In the genomic region with DNA sequence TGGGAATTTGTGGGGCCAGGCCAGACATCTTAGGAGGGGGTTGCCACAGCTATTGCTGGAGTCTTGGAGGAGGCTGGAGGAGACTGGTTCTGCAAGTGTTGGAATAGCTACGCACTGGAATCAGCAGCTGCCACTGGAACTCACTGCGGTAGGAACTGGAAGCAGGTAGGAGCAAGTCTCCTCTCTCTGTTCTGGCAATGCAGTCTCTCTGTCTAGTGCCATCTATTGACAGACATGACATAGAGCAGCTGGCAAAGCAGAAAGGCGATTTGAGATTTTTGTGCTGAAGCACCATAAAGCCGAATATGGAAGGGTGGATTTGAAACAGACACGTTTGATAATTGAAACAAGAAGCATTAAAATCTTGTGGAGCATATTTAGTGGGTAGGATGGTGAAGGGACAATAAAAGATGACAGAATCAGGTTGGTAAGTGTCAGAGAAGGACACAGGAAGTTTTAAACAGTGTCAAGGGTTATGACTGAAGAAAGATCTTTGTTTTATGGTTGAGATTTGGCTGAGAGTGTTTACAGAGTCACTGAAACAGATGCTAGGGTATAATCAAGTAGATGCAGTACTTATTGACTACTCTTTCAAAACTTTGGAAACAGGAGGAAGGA, we compare ENCODE assay signal across 7 cellular contexts. TPM values are rescaled to one million over a fixed set of nuclear protein-coding genes. Genes with fewer than 3 reads are reported as not detected.
A peak's percentile ranks its signal among the peaks of the same experiment; 100 is the strongest.
DNase-seq lines count a peak whose midpoint lies in the region; ATAC-seq, FAIRE-seq and TF ChIP-seq lines count a peak whose summit lies in the region.

No MANE protein-coding gene starts in this region.

- FAIRE-seq in RCC 7860 (lab: Jason Lieb, UNC) (no peak), H1 (lab: Jason Lieb, UNC) (peak; percentile 97)

- TF ChIP-seq CTCF in H1 (IDR thresholded peaks at IDR 0.05; ENCODE audit: control extremely low read depth in 1 of 3, insufficient read depth in 1 of 3, low read depth in 1 of 3, low read length in 3 of 3) = peak; percentile 28 to 85 (median 74)

- peaks cover 6% of the 10 kb centered on the region for H3K4me1 Mint-ChIP-seq in stimulated activated effector memory CD8-positive, alpha-beta T cell treated with anti-CD3 and anti-CD28 coated beads, Interleukin-12 subunit alpha, Interleukin-12 subunit beta, amount 100 ng/mL, for 72 hours

- no peaks in the 10 kb centered on the region for H3K36me3 Mint-ChIP-seq in stimulated activated effector memory CD8-positive, alpha-beta T cell treated with anti-CD3 and anti-CD28 coated beads, Interleukin-12 subunit alpha, Interleukin-12 subunit beta, amount 100 ng/mL, for 72 hours

- H3K36me3 ChIP-seq in H1 (ENCODE audit: control insufficient read depth in 2 of 4, insufficient read depth in 4 of 4, low read length in 3 of 4) = no peaks in the 10 kb centered on the region
- H3K36me3 ChIP-seq in mesenchymal stem cell (ENCODE audit: control insufficient read depth in 1 of 2, insufficient read depth in 2 of 2, low read depth in 1 of 2, low read length in 2 of 2) = no peaks in the 10 kb centered on the region

- H2AFZ ChIP-seq in H1 (ENCODE audit: low read length) (peak overlapping the region; percentile 88; the same call in 1 of the 2 replicates), mesenchymal stem cell (ENCODE audit: low read depth, low read length) (no peak overlapping the region)

- in situ Hi-C loops in G401 (cut with HindIII; ENCODE audit: low sequenced_read_pairs) = no loop called here

- CTCF ChIA-PET in H1 (lab: Charles Lee; ENCODE audit: partially characterized antibody) = interaction anchor here (0.6 to 2.8 kb wide), 37 partner anchors 8 to 150 kb away, joined by 3 to 15 read pairs (median 4); no protein-coding TSS in a partner anchor

- no peaks in the 10 kb centered on the region for H3K79me2 ChIP-seq in H1 (ENCODE audit: control insufficient read depth in 1 of 2, insufficient read depth in 2 of 2, low read length in 2 of 2)

- peak; percentile 65 to 76 for TF ChIP-seq RAD21 in H1 (IDR thresholded peaks at IDR 0.05 in 1 of 2, conservative IDR thresholded peaks at IDR 0.05 in 1 of 2; ENCODE audit: low read depth in 2 of 2, low read length in 2 of 2)

- H3K4me2 ChIP-seq in H1 (ENCODE audit: insufficient read depth in 1 of 2, low read depth in 2 of 2, low read length in 2 of 2) = 0 out of 4 replicates have a peak overlapping the region, but pooled peaks of 1 of the 2 experiments have one; percentile 12
- no peak overlapping the region for H3K4me2 ChIP-seq in mesenchymal stem cell (ENCODE audit: low read length, poor library complexity, severe bottlenecking)

- H3K23ac ChIP-seq in H1 (ENCODE audit: insufficient read length) (no peak overlapping the region), mesenchymal stem cell (ENCODE audit: low read length in 2 of 2) (no peak overlapping the region)

- no peaks in the 10 kb centered on the region for H3K23me2 ChIP-seq in H1 (ENCODE audit: low read depth, low read length)

- peak; percentile 84 for ATAC-seq in GM21576 (IDR thresholded peaks at IDR 0.05; ENCODE audit: unreplicated experiment)
- ATAC-seq in stimulated activated effector memory CD8-positive, alpha-beta T cell treated with anti-CD3 and anti-CD28 coated beads, Interleukin-12 subunit alpha, Interleukin-12 subunit beta, amount 100 ng/mL, for 72 hours = no peak

- no peak overlapping the region for H3K9ac ChIP-seq in H1 (replicated peaks in 1 of 4; ENCODE audit: extremely low read depth in 1 of 4, low read depth in 3 of 4, low read length in 3 of 4)
- peak overlapping the region; percentile 28 for H3K9ac ChIP-seq in mesenchymal stem cell (ENCODE audit: low read length)

- no peak overlapping the region for H2AK5ac ChIP-seq in H1 (ENCODE audit: low read depth, low read length)
- no peak overlapping the region for H2AK5ac ChIP-seq in mesenchymal stem cell (ENCODE audit: low read length, severe bottlenecking)

- no peak overlapping the region for H3K18ac ChIP-seq in H1 (ENCODE audit: extremely low read depth, low read length)
- no peak overlapping the region for H3K18ac ChIP-seq in mesenchymal stem cell (ENCODE audit: low read depth in 1 of 2, low read length in 2 of 2)

- H3K4me1 ChIP-seq in H1 (replicated peaks in 1 of 4; ENCODE audit: control insufficient read depth in 3 of 4, insufficient read depth in 4 of 4, low read length in 3 of 4) (peaks cover 0 to 9% (median 7%) of the 10 kb centered on the region in 4 experiments; a peak in 5 of 7 replicates), mesenchymal stem cell (ENCODE audit: control insufficient read depth, insufficient read depth, low read depth, low read length) (no peaks in the 10 kb centered on the region)

- H4K91ac ChIP-seq in H1 (replicated peaks; ENCODE audit: insufficient read length, low read length) (no peak overlapping the region), mesenchymal stem cell (ENCODE audit: low read length) (no peak overlapping the region)

- no peak for TF ChIP-seq POLR2A in H1 (IDR thresholded peaks at IDR 0.05; ENCODE audit: control extremely low read depth in 1 of 2, low read depth in 2 of 2, low read length in 2 of 2)

- no peak overlapping the region for H3K56ac ChIP-seq in H1 (replicated peaks; ENCODE audit: insufficient read length, low read depth, low read length)

- TF ChIP-seq EP300 in H1 (IDR thresholded peaks at IDR 0.05; ENCODE audit: borderline replicate concordance in 1 of 2, low read depth in 2 of 2, low read length in 2 of 2) = no peak

- no peak overlapping the region for H2BK15ac ChIP-seq in H1 (ENCODE audit: low read length)
- no peak overlapping the region for H2BK15ac ChIP-seq in mesenchymal stem cell (ENCODE audit: low read depth, poor library complexity, severe bottlenecking)

- H3K27ac ChIP-seq in H1 (ENCODE audit: low read depth, low read length) (no peak overlapping the region), mesenchymal stem cell (ENCODE audit: low read length, poor library complexity, severe bottlenecking) (no peak overlapping the region)

- no peak overlapping the region for H3K4ac ChIP-seq in H1 (replicated peaks; ENCODE audit: insufficient read length, low read depth, low read length)
- no peak overlapping the region for H3K4ac ChIP-seq in mesenchymal stem cell (ENCODE audit: low read depth in 1 of 2, low read length in 2 of 2)

- no peak overlapping the region for H4K5ac ChIP-seq in H1 (ENCODE audit: insufficient read length, low read depth, low read length)

- H3K27ac Mint-ChIP-seq in stimulated activated effector memory CD8-positive, alpha-beta T cell treated with anti-CD3 and anti-CD28 coated beads, Interleukin-12 subunit alpha, Interleukin-12 subunit beta, amount 100 ng/mL, for 72 hours = no peak overlapping the region

- DNase-seq in G401 (ENCODE audit: low spot score) = peak; percentile 76
- DNase-seq in LHCN-M2 (ENCODE audit: low read depth) = peak; percentile 79
- DNase-seq in RCC 7860 (ENCODE audit: low spot score) = peak; percentile 28
- no peak for DNase-seq in H1 (ENCODE audit: low read depth in 1 of 2, low spot score in 2 of 2)
- peak; percentile 60 for DNase-seq in mesenchymal stem cell
- no peak for DNase-seq in stimulated activated effector memory CD8-positive, alpha-beta T cell treated with anti-CD3 and anti-CD28 coated beads, Interleukin-12 subunit alpha, Interleukin-12 subunit beta, amount 100 ng/mL, for 72 hours (ENCODE audit: low spot score in 2 of 2)

- H4K20me1 ChIP-seq in H1 (replicated peaks in 1 of 2; ENCODE audit: control insufficient read depth in 1 of 2, insufficient read depth in 2 of 2, low read length in 2 of 2) = no peaks in the 10 kb centered on the region

- no peak overlapping the region for H3K4me3 Mint-ChIP-seq in stimulated activated effector memory CD8-positive, alpha-beta T cell treated with anti-CD3 and anti-CD28 coated beads, Interleukin-12 subunit alpha, Interleukin-12 subunit beta, amount 100 ng/mL, for 72 hours

- 44% methylated on average over 5 of the region's 5 CpGs; no CpG with 5 or more reads in 1 of the 2 experiments for WGBS in H1 (ENCODE audit: extremely low coverage in 1 of 2, insufficient coverage in 1 of 2, insufficient read length in 1 of 2, insufficient replicate concordance in 2 of 2, low coverage in 1 of 2, low lambda C conversion rate in 2 of 2, missing lambda C conversion rate in 1 of 2), 2 experiments
- WGBS in mesenchymal stem cell = 14% methylated on average over 5 of the region's 5 CpGs

- H3K27me3 ChIP-seq in H1 (replicated peaks in 1 of 4; ENCODE audit: control insufficient read depth in 3 of 4, extremely low read depth in 1 of 4, insufficient read depth in 3 of 4, low read length in 3 of 4) (no peaks in the 10 kb centered on the region), mesenchymal stem cell (ENCODE audit: control insufficient read depth in 1 of 2, insufficient read depth in 1 of 2, low read length in 2 of 2) (no peaks in the 10 kb centered on the region)

- H2BK12ac ChIP-seq in H1 (ENCODE audit: low read depth, low read length) = no peak overlapping the region
- H2BK12ac ChIP-seq in mesenchymal stem cell (ENCODE audit: low read length in 2 of 2) = no peak overlapping the region

- H3K14ac ChIP-seq in H1 (ENCODE audit: insufficient read length) (no peak overlapping the region), mesenchymal stem cell (ENCODE audit: low read length in 2 of 2) (no peak overlapping the region)

- no peak overlapping the region for H2BK5ac ChIP-seq in H1 (ENCODE audit: low read depth, low read length)
- no peak overlapping the region for H2BK5ac ChIP-seq in mesenchymal stem cell (ENCODE audit: low read depth, low read length, poor library complexity, severe bottlenecking)

- no peaks in the 10 kb centered on the region for H3K79me1 ChIP-seq in H1 (ENCODE audit: low read depth, low read length)
- H3K79me1 ChIP-seq in mesenchymal stem cell (replicated peaks; ENCODE audit: low read length, poor library complexity, severe bottlenecking) = no peaks in the 10 kb centered on the region

- POLR2A ChIA-PET in H1 (lab: Charles Lee; ENCODE audit: partially characterized antibody) = interaction anchor here (0.7 to 2.1 kb wide), 3 partner anchors 13 to 29 kb away, joined by 3 to 8 read pairs (median 4); a partner anchor contains a TSS

- no peak overlapping the region for H2BK20ac ChIP-seq in H1 (ENCODE audit: low read length)

- no peak overlapping the region for H4K8ac ChIP-seq in H1 (ENCODE audit: extremely low read depth, insufficient read depth, low read length)
- H4K8ac ChIP-seq in mesenchymal stem cell (ENCODE audit: low read length) = no peak overlapping the region

- H3K9me3 ChIP-seq in H1 (ENCODE audit: insufficient read depth in 2 of 2, low read depth in 1 of 2, low read length in 1 of 2) (no peaks in the 10 kb centered on the region), mesenchymal stem cell (ENCODE audit: control insufficient read depth, low read length) (no peaks in the 10 kb centered on the region)

- no peak overlapping the region for H2BK120ac ChIP-seq in H1 (replicated peaks; ENCODE audit: low read depth, low read length)
- no peak overlapping the region for H2BK120ac ChIP-seq in mesenchymal stem cell (ENCODE audit: low read depth, low read length)

- no peaks in the 10 kb centered on the region for H3K9me3 Mint-ChIP-seq in stimulated activated effector memory CD8-positive, alpha-beta T cell treated with anti-CD3 and anti-CD28 coated beads, Interleukin-12 subunit alpha, Interleukin-12 subunit beta, amount 100 ng/mL, for 72 hours

- H3K4me3 ChIP-seq in H1 (ENCODE audit: extremely low read depth in 1 of 4, insufficient read depth in 2 of 4, low read depth in 3 of 4, low read length in 4 of 4) (no peak overlapping the region), mesenchymal stem cell (ENCODE audit: insufficient read depth in 1 of 2, low read depth in 1 of 2, low read length in 2 of 2) (no peak overlapping the region)

RNA-seq across cellular contexts. Expression of a gene that starts 23.5 kb away (rescaled TPM):
- total RNA-seq in G401 (2014; rRNA removed; shearing (Covaris generic)) = not detected in 2 replicates
- 35.2 and 69.7 TPM in 2 replicates for total RNA-seq in LHCN-M2 (2014; rRNA removed)
- 19.2 TPM for polyA plus RNA-seq in LHCN-M2 (2012)
- total RNA-seq in H1 (2021; fragmentation: NEBNext Ultra II Directional; extraction: Animal tissue kit (Norgen Biotek cat#: 25700)) = 4.2 and 4.5 TPM in 2 replicates
- 0.36 and 0.50 TPM in 2 replicates for polyA plus RNA-seq in H1 (2011; rRNA removed)
- polyA plus RNA-seq in H1 (2011; cell fraction: cytosol; rRNA removed) = 0.78 TPM
- 1.3 TPM for polyA plus RNA-seq in H1 (2011; cell fraction: nucleus; rRNA removed)
- polyA plus RNA-seq in H1 (2012, experiment 1 of 2) = 1.0 to 2.4 TPM (median 1.2 TPM) in 4 replicates
- polyA plus RNA-seq in H1 (2012, experiment 2 of 2) = 0.05 TPM
- polyA plus RNA-seq in H1 (2013, experiment 1 of 2) = 2.4 TPM
- 2.7 TPM for polyA plus RNA-seq in H1 (2013, experiment 2 of 2)
- polyA minus RNA-seq in H1 (2011; rRNA and poly(A)+ RNA removed) = 2.3 and 3.1 TPM in 2 replicates
- polyA minus RNA-seq in H1 (2011; cell fraction: cytosol; rRNA and poly(A)+ RNA removed) = 1.1 TPM
- 3.8 TPM for polyA minus RNA-seq in H1 (2011; cell fraction: nucleus; rRNA and poly(A)+ RNA removed)
- 3.2 TPM for polyA plus RNA-seq in mesenchymal stem cell (2013, experiment 1 of 2)
- 3.1 TPM for polyA plus RNA-seq in mesenchymal stem cell (2013, experiment 2 of 2)

RNA-seq across cellular contexts. Expression of a gene that starts 29.3 kb away (rescaled TPM):
- 8.2 and 13.3 TPM in 2 replicates for total RNA-seq in G401 (2014; rRNA removed; shearing (Covaris generic))
- 71.4 and 80.1 TPM in 2 replicates for total RNA-seq in LHCN-M2 (2014; rRNA removed)
- 54.6 TPM for polyA plus RNA-seq in LHCN-M2 (2012)
- total RNA-seq in H1 (2021; fragmentation: NEBNext Ultra II Directional; extraction: Animal tissue kit (Norgen Biotek cat#: 25700)) = 84.6 and 91.6 TPM in 2 replicates
- polyA plus RNA-seq in H1 (2011; rRNA removed) = 28.9 and 44.1 TPM in 2 replicates
- polyA plus RNA-seq in H1 (2011; cell fraction: cytosol; rRNA removed) = 29.6 TPM
- 70.9 TPM for polyA plus RNA-seq in H1 (2011; cell fraction: nucleus; rRNA removed)
- polyA plus RNA-seq in H1 (2012, experiment 1 of 2) = 31.0 to 48.1 TPM (median 40.1 TPM) in 4 replicates
- polyA plus RNA-seq in H1 (2012, experiment 2 of 2) = 6.9 TPM
- polyA plus RNA-seq in H1 (2013, experiment 1 of 2) = 44.2 TPM
- 41.6 TPM for polyA plus RNA-seq in H1 (2013, experiment 2 of 2)
- polyA minus RNA-seq in H1 (2011; rRNA and poly(A)+ RNA removed) = 59.7 and 69.9 TPM in 2 replicates
- polyA minus RNA-seq in H1 (2011; cell fraction: cytosol; rRNA and poly(A)+ RNA removed) = 31.6 TPM
- 85.7 TPM for polyA minus RNA-seq in H1 (2011; cell fraction: nucleus; rRNA and poly(A)+ RNA removed)
- polyA plus RNA-seq in mesenchymal stem cell (2013, experiment 1 of 2) = 106 TPM
- polyA plus RNA-seq in mesenchymal stem cell (2013, experiment 2 of 2) = 98.8 TPM

Comparison
In these comparisons a context has a peak if more than half of its experiments do, and no peak if none do; other contexts are left out.
1. DNase-seq: peak in G401 (single experiment), LHCN-M2 (single experiment), RCC 7860 (single experiment) and mesenchymal stem cell (single experiment); none in H1 (0 of 2) and stimulated activated effector memory CD8-positive, alpha-beta T cell treated with anti-CD3 and anti-CD28 coated beads, Interleukin-12 subunit alpha, Interleukin-12 subunit beta, amount 100 ng/mL, for 72 hours (0 of 2).